In the genomic region with DNA sequence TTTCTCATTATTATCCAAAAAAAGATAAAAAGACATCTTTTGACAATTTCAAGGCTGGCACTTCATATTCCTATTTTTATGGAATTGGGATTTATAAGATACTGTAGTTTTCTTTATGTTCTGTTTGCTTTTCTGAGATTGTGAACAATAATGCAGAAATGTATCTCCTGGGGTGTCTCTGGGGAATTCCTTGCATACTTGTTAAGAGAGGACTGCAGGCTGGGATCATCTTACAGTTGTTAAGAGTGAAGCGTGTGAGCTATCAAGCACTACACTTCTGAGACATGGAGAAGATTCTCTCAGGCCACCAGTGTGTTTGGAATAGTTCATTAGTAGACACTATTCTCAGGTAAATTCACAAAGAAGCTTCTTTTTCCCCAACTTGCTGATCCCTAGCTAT, we compare ENCODE assay signal across 18 cellular contexts.
A peak's percentile ranks its signal among the peaks of the same experiment; 100 is the strongest.
DNase-seq lines count a peak whose midpoint lies in the region; TF ChIP-seq lines count a peak whose summit lies in the region.
"Had no signal": no experiment of that assay in that cellular context is flagged by ENCODE, and none has a peak within 500 bp of the region (broad histone marks: within the 10 kb centered on the region; RNA-seq: fewer than 3 reads in every experiment).

No MANE protein-coding gene starts in this region.

- TF ChIP-seq CTCF in cardiac fibroblast (IDR thresholded peaks at IDR 0.05; ENCODE audit: low read depth, low read length) = no peak

- H3K4me3 ChIP-seq in cardiac fibroblast (replicated peaks in 1 of 2; ENCODE audit: low read depth in 2 of 2, low read length in 2 of 2) = no peak overlapping the region

- intact Hi-C loops in posterior vena cava (cut with DNase I) = no loop called here

- DNase-seq in COLO829 (ENCODE audit: low spot score) (peak; percentile 3), LHCN-M2 (ENCODE audit: low read depth) (peak; percentile 81), cardiac fibroblast (ENCODE audit: low read depth in 2 of 2) (peak; percentile 81 to 91), myocyte (ENCODE audit: low read depth) (peak; percentile 71), NCI-H2227 (lab: John Stamatoyannopoulos, UW; ENCODE audit: unreplicated experiment) (no peak), SHP77 (lab: John Stamatoyannopoulos, UW) (no peak), posterior vena cava (ENCODE audit: low spot score) (no peak)
- DNase-seq in activated CD4-positive, CD25-positive, alpha-beta regulatory T cell (lab: John Stamatoyannopoulos, UW) = no peak
- DNase-seq: activated CD4-positive, alpha-beta memory T cell treated with anti-CD3 and anti-CD28 coated beads, Interleukin-2, amount 10 ng/mL, durations not matched to agents 7 days and 5 days; activated naive CD4-positive, alpha-beta T cell; CD8-positive, alpha-beta T cell; cortex of kidney; glutamatergic neuron; NCI-H1930; occipital lobe; stimulated activated CD4-positive, alpha-beta T cell treated with anti-CD3 and anti-CD28 coated beads, Interleukin-2, amount 100 ng/mL, for 24 hours; stimulated activated naive B cell treated with anti-CD40 and anti-IgM and Interleukin-4, amounts not matched to agents 10 μg/mL and 1 μg/mL and 100 μg/mL, for 72 hours; T-helper 2 cell had no signal

Comparison
In these comparisons a context has a peak if more than half of its experiments do, and no peak if none do; other contexts are left out.
1. DNase-seq: peak in COLO829 (single experiment), LHCN-M2 (single experiment), cardiac fibroblast (2 of 2) and myocyte (single experiment); none in activated CD4-positive, CD25-positive, alpha-beta regulatory T cell (0 of 4), NCI-H2227 (single experiment), SHP77 (0 of 2) and posterior vena cava (single experiment).